ENCODE assay signal across 10 cellular contexts in genomic region chr1:1354271-1355247, GRCh38. TPM values are rescaled to one million over a fixed set of nuclear protein-coding genes. Genes with fewer than 3 reads are reported as not detected.
DNase-seq lines count a peak whose midpoint lies in the region; ATAC-seq, FAIRE-seq and TF ChIP-seq lines count a peak whose summit lies in the region.
"Had no signal": no experiment of that assay in that cellular context is flagged by ENCODE, and none has a peak within 500 bp of the region (broad histone marks: within the 10 kb centered on the region; RNA-seq: fewer than 3 reads in every experiment).

No MANE protein-coding gene starts in this region.

- peaks cover 48% of the 10 kb centered on the region for H4K20me1 ChIP-seq in astrocyte (ENCODE audit: insufficient read depth, low read length)

- intact Hi-C loops in natural killer cell (cut with micrococcal nuclease), result loop anchor here (2.0 kb wide), 1 partner anchor 20 kb away; the partner anchor contains the start of gene AURKAIP1
- intact Hi-C loops in uterus (cut with DNase I; ENCODE audit: low total_unique reads), result loop anchor here (10.0 kb wide), 1 partner anchor 50 kb away; the partner anchor contains the start of genes ACAP3 and PUSL1

- 54% methylated on average over 74 of the region's 116 CpGs for WGBS in mesenchymal stem cell

- H3K27ac ChIP-seq in astrocyte (ENCODE audit: low read depth, low read length) (no peak overlapping the region), mesenchymal stem cell (ENCODE audit: low read length, poor library complexity, severe bottlenecking) (no peak overlapping the region), uterus (peak overlapping the region; percentile 64 to 96)

- H3K4ac ChIP-seq in mesenchymal stem cell (ENCODE audit: low read depth in 1 of 2, low read length in 2 of 2), result no peak overlapping the region

- H3K36me3 Mint-ChIP-seq in natural killer cell (no peaks in the 10 kb centered on the region), astrocyte (ENCODE audit: low read depth, unreplicated experiment) (peaks cover 6% of the 10 kb centered on the region)
- H3K36me3 Mint-ChIP-seq in natural killer cell treated with Interleukin-12 subunit alpha and Interleukin-12 subunit beta and Interleukin-15 and Interleukin-18, amount 100 ng/mL, for 72 hours, result no peaks in the 10 kb centered on the region

- H3K36me3 ChIP-seq in astrocyte (ENCODE audit: insufficient read depth, low read length), result peaks cover 11% of the 10 kb centered on the region
- H3K36me3 ChIP-seq in mesenchymal stem cell (ENCODE audit: control insufficient read depth in 1 of 2, insufficient read depth in 2 of 2, low read depth in 1 of 2, low read length in 2 of 2), result peaks cover 32 to 44% of the 10 kb centered on the region in 2 experiments
- H3K36me3 ChIP-seq in uterus, result no peaks in the 10 kb centered on the region

- H3K27me3 Mint-ChIP-seq in natural killer cell (ENCODE audit: low read depth in 2 of 2), result peaks cover 6 to 14% of the 10 kb centered on the region in 2 donors
- H3K27me3 Mint-ChIP-seq in natural killer cell treated with Interleukin-12 subunit alpha and Interleukin-12 subunit beta and Interleukin-15 and Interleukin-18, amount 100 ng/mL, for 72 hours, result peaks cover 0 to 9% of the 10 kb centered on the region in 2 donors
- peaks cover 2% of the 10 kb centered on the region for H3K27me3 Mint-ChIP-seq in astrocyte (ENCODE audit: low read depth, unreplicated experiment)

- H3K9ac ChIP-seq in astrocyte (ENCODE audit: low read length) (no peak overlapping the region), mesenchymal stem cell (ENCODE audit: low read length) (peak overlapping the region; percentile 29)

- H2BK5ac ChIP-seq in mesenchymal stem cell (ENCODE audit: low read depth, low read length, poor library complexity, severe bottlenecking), result no peak overlapping the region

- peak overlapping the region; percentile 34 for H4K91ac ChIP-seq in mesenchymal stem cell (ENCODE audit: low read length)

- H2BK15ac ChIP-seq in mesenchymal stem cell (ENCODE audit: low read depth, poor library complexity, severe bottlenecking), result no peak overlapping the region

- H3K4me3 Mint-ChIP-seq in natural killer cell (peak overlapping the region; percentile 28), astrocyte (ENCODE audit: unreplicated experiment) (peak overlapping the region; percentile 79)
- H3K4me3 Mint-ChIP-seq in natural killer cell treated with Interleukin-12 subunit alpha and Interleukin-12 subunit beta and Interleukin-15 and Interleukin-18, amount 100 ng/mL, for 72 hours, result no peak overlapping the region

- H3K4me3 ChIP-seq in astrocyte (ENCODE audit: insufficient read depth, low read depth, low read length) (no peak overlapping the region), mesenchymal stem cell (ENCODE audit: insufficient read depth in 1 of 2, low read depth in 1 of 2, low read length in 2 of 2) (peak overlapping the region; percentile 14 to 64), uterus (no peak overlapping the region)

- no peak for FAIRE-seq in astrocyte (lab: Jason Lieb, UNC)
- FAIRE-seq: bronchial epithelial cell had no signal

- ATAC-seq in natural killer cell (peak in 2 of 3 donors; percentile 34 to 38), GM21381 (IDR thresholded peaks at IDR 0.05; ENCODE audit: unreplicated experiment) (no peak)
- ATAC-seq in natural killer cell treated with Interleukin-12 subunit alpha and Interleukin-12 subunit beta and Interleukin-15 and Interleukin-18, amount 100 ng/mL, for 72 hours, result no peak

- no peak overlapping the region for H2BK12ac ChIP-seq in mesenchymal stem cell (ENCODE audit: low read length in 2 of 2)

- H3K27ac Mint-ChIP-seq in natural killer cell (no peak overlapping the region), astrocyte (ENCODE audit: unreplicated experiment) (no peak overlapping the region)
- no peak overlapping the region for H3K27ac Mint-ChIP-seq in natural killer cell treated with Interleukin-12 subunit alpha and Interleukin-12 subunit beta and Interleukin-15 and Interleukin-18, amount 100 ng/mL, for 72 hours

- TF ChIP-seq POLR2A in uterus (IDR thresholded peaks at IDR 0.05), result no peak

- H3K4me2 ChIP-seq in astrocyte (ENCODE audit: low read length), result peak overlapping the region; percentile 22
- H3K4me2 ChIP-seq in mesenchymal stem cell (ENCODE audit: low read length, poor library complexity, severe bottlenecking), result no peak overlapping the region

- H3K79me2 ChIP-seq in astrocyte (ENCODE audit: insufficient read depth, low read length), result peaks cover 51% of the 10 kb centered on the region

- no peak overlapping the region for H2BK120ac ChIP-seq in mesenchymal stem cell (ENCODE audit: low read depth, low read length)

- H3K27me3 ChIP-seq in astrocyte (ENCODE audit: insufficient read depth, low read length) (no peaks in the 10 kb centered on the region), mesenchymal stem cell (ENCODE audit: control insufficient read depth in 1 of 2, insufficient read depth in 1 of 2, low read length in 2 of 2) (no peaks in the 10 kb centered on the region), uterus (no peaks in the 10 kb centered on the region)

- H4K8ac ChIP-seq in mesenchymal stem cell (ENCODE audit: low read length), result peak overlapping the region; percentile 59

- H3K4me1 ChIP-seq in astrocyte (ENCODE audit: insufficient read depth, low read length) (peaks cover 27% of the 10 kb centered on the region), mesenchymal stem cell (ENCODE audit: control insufficient read depth, insufficient read depth, low read depth, low read length) (peaks cover 67% of the 10 kb centered on the region), uterus (peaks cover 5 to 24% of the 10 kb centered on the region in 2 donors)

- H2AK5ac ChIP-seq in mesenchymal stem cell (ENCODE audit: low read length, severe bottlenecking), result no peak overlapping the region

- no peak overlapping the region for H2AFZ ChIP-seq in astrocyte (ENCODE audit: low read depth, low read length)
- H2AFZ ChIP-seq in mesenchymal stem cell (ENCODE audit: low read depth, low read length), result no peak overlapping the region

- H3K18ac ChIP-seq in mesenchymal stem cell (ENCODE audit: low read depth in 1 of 2, low read length in 2 of 2), result no peak overlapping the region

- H3K9me3 Mint-ChIP-seq in natural killer cell (no peaks in the 10 kb centered on the region), astrocyte (ENCODE audit: unreplicated experiment) (no peaks in the 10 kb centered on the region)
- H3K9me3 Mint-ChIP-seq in natural killer cell treated with Interleukin-12 subunit alpha and Interleukin-12 subunit beta and Interleukin-15 and Interleukin-18, amount 100 ng/mL, for 72 hours, result no peaks in the 10 kb centered on the region

- H3K9me3 ChIP-seq in astrocyte (ENCODE audit: insufficient read depth, low read depth, low read length) (no peaks in the 10 kb centered on the region), mesenchymal stem cell (ENCODE audit: control insufficient read depth, low read length) (no peaks in the 10 kb centered on the region), uterus (no peaks in the 10 kb centered on the region)

- H3K23ac ChIP-seq in mesenchymal stem cell (ENCODE audit: low read length in 2 of 2), result peak overlapping the region in 1 of 2 experiments; percentile 53

- H3K4me1 Mint-ChIP-seq in natural killer cell (peaks cover 0 to 26% of the 10 kb centered on the region in 2 donors), astrocyte (ENCODE audit: low read depth, unreplicated experiment) (peaks cover 17% of the 10 kb centered on the region)
- peaks cover 0 to 10% of the 10 kb centered on the region in 2 donors for H3K4me1 Mint-ChIP-seq in natural killer cell treated with Interleukin-12 subunit alpha and Interleukin-12 subunit beta and Interleukin-15 and Interleukin-18, amount 100 ng/mL, for 72 hours (ENCODE audit: low read depth in 2 of 2)

- H3K79me1 ChIP-seq in mesenchymal stem cell (replicated peaks; ENCODE audit: low read length, poor library complexity, severe bottlenecking), result peaks cover 3% of the 10 kb centered on the region

- no peak overlapping the region for H3K14ac ChIP-seq in mesenchymal stem cell (ENCODE audit: low read length in 2 of 2)

- TF ChIP-seq CTCF in natural killer cell (IDR thresholded peaks at IDR 0.05) (no peak), astrocyte (IDR thresholded peaks at IDR 0.05; ENCODE audit: insufficient read depth, low read depth, low read length) (no peak), uterus (IDR thresholded peaks at IDR 0.05) (no peak), GM10266 (IDR thresholded peaks at IDR 0.05; ENCODE audit: control insufficient read depth, insufficient read depth, low read depth, missing control alignments) (no peak)

- no peak for DNase-seq in natural killer cell
- DNase-seq in natural killer cell treated with Interleukin-12 subunit alpha and Interleukin-12 subunit beta and Interleukin-15 and Interleukin-18, amount 100 ng/mL, for 72 hours (ENCODE audit: low spot score), result no peak
- no peak for DNase-seq in astrocyte (ENCODE audit: low read depth)
- no peak for DNase-seq in mesenchymal stem cell
- DNase-seq in uterus, result no peak
- no peak for DNase-seq in GM10266 (ENCODE audit: extremely low spot score)
- DNase-seq in amniotic stem cell (lab: John Stamatoyannopoulos, UW), result no peak
- DNase-seq: occipital lobe had no signal

RNA-seq across cellular contexts. Expression of gene MXRA8, which starts 3.8 kb away (rescaled TPM):
- total RNA-seq in natural killer cell, result under 1 TPM in 1 of 3 donors, not detected in 2; 0.26 TPM
- total RNA-seq in natural killer cell treated with Interleukin-12 subunit alpha and Interleukin-12 subunit beta and Interleukin-15 and Interleukin-18, amount 100 ng/mL, for 72 hours, result not detected
- total RNA-seq in astrocyte, result 112 and 139 TPM in 2 replicates
- 282 TPM for polyA plus RNA-seq in mesenchymal stem cell (2013, experiment 1 of 2)
- 274 TPM for polyA plus RNA-seq in mesenchymal stem cell (2013, experiment 2 of 2)
- 100 to 1,000 TPM in 2 of 4 donors, 10 to 100 TPM in 2; 86.1 to 143 (median 117) TPM for total RNA-seq in uterus

RNA-seq across cellular contexts. Expression of gene DVL1, which starts 5.3 kb away (rescaled TPM):
- total RNA-seq in natural killer cell (10 to 100 TPM; 33.8 to 41.9 (median 35.6) TPM), astrocyte (54.0 and 55.0 TPM in 2 replicates), uterus (10 to 100 TPM; 35.6 to 94.5 (median 49.7) TPM)
- total RNA-seq in natural killer cell treated with Interleukin-12 subunit alpha and Interleukin-12 subunit beta and Interleukin-15 and Interleukin-18, amount 100 ng/mL, for 72 hours, result 10 to 100 TPM; 29.4 to 66.5 TPM
- 26.3 TPM for polyA plus RNA-seq in mesenchymal stem cell (2013, experiment 1 of 2)
- polyA plus RNA-seq in mesenchymal stem cell (2013, experiment 2 of 2), result 26.6 TPM

RNA-seq across cellular contexts. Expression of gene AURKAIP1, which starts 20.4 kb away (rescaled TPM):
- total RNA-seq in natural killer cell (10 to 100 TPM; 60.0 to 76.3 (median 64.6) TPM), astrocyte (135 and 139 TPM in 2 replicates), uterus (10 to 100 TPM; 13.2 to 75.8 (median 31.1) TPM)
- 100 to 1,000 TPM; 106 to 216 TPM for total RNA-seq in natural killer cell treated with Interleukin-12 subunit alpha and Interleukin-12 subunit beta and Interleukin-15 and Interleukin-18, amount 100 ng/mL, for 72 hours
- 79.5 TPM for polyA plus RNA-seq in mesenchymal stem cell (2013, experiment 1 of 2)
- 83.6 TPM for polyA plus RNA-seq in mesenchymal stem cell (2013, experiment 2 of 2)

RNA-seq across cellular contexts. Expression of gene TAS1R3, which starts 23.5 kb away (rescaled TPM):
- total RNA-seq in natural killer cell (1 to 10 TPM in 2 of 3 donors, under 1 TPM in 1; 0.66 to 1.4 (median 1.3) TPM), astrocyte (0.41 and 0.50 TPM in 2 replicates), uterus (under 1 TPM in 2 of 4 donors, not detected in 2; 0.14 to 0.34 TPM)
- under 1 TPM; 0.81 to 0.89 TPM for total RNA-seq in natural killer cell treated with Interleukin-12 subunit alpha and Interleukin-12 subunit beta and Interleukin-15 and Interleukin-18, amount 100 ng/mL, for 72 hours
- 0.04 TPM for polyA plus RNA-seq in mesenchymal stem cell (2013, experiment 1 of 2)
- 0.04 TPM for polyA plus RNA-seq in mesenchymal stem cell (2013, experiment 2 of 2)

RNA-seq across cellular contexts. Expression of gene CPTP, which starts 30.0 kb away (rescaled TPM):
- total RNA-seq in natural killer cell (10 to 100 TPM in 2 of 3 donors, 1 to 10 TPM in 1; 8.0 to 14.6 (median 12.3) TPM), astrocyte (25.6 and 28.5 TPM in 2 replicates), uterus (10 to 100 TPM in 2 of 4 donors, 1 to 10 TPM in 2; 3.5 to 23.9 (median 16.4) TPM)
- total RNA-seq in natural killer cell treated with Interleukin-12 subunit alpha and Interleukin-12 subunit beta and Interleukin-15 and Interleukin-18, amount 100 ng/mL, for 72 hours, result 10 to 100 TPM; 15.7 to 20.1 TPM
- polyA plus RNA-seq in mesenchymal stem cell (2013, experiment 1 of 2), result 17.8 TPM
- 17.7 TPM for polyA plus RNA-seq in mesenchymal stem cell (2013, experiment 2 of 2)

Comparison
In these comparisons a context has a peak if more than half of its experiments do, and no peak if none do; other contexts are left out.
1. ATAC-seq: peak in natural killer cell (2 of 3); none in natural killer cell treated with Interleukin-12 subunit alpha and Interleukin-12 subunit beta and Interleukin-15 and Interleukin-18, amount 100 ng/mL, for 72 hours (0 of 2) and GM21381 (single experiment).
2. H3K27ac ChIP-seq: peak in uterus (2 of 2); none in astrocyte (single experiment) and mesenchymal stem cell (single experiment).
3. H3K4me3 ChIP-seq: peak in mesenchymal stem cell (2 of 2); none in astrocyte (single experiment) and uterus (0 of 2).
4. RNA of gene MXRA8, which starts 3.8 kb away (total RNA-seq): 86.1 to 143 TPM in uterus and 112 to 139 TPM in astrocyte; not detected in natural killer cell treated with Interleukin-12 subunit alpha and Interleukin-12 subunit beta and Interleukin-15 and Interleukin-18, amount 100 ng/mL, for 72 hours and 0.26 TPM in natural killer cell; every median in the first group is over 10 times any median in the second.